23 cellular contexts compared by ENCODE assay signal in the genomic region with DNA sequence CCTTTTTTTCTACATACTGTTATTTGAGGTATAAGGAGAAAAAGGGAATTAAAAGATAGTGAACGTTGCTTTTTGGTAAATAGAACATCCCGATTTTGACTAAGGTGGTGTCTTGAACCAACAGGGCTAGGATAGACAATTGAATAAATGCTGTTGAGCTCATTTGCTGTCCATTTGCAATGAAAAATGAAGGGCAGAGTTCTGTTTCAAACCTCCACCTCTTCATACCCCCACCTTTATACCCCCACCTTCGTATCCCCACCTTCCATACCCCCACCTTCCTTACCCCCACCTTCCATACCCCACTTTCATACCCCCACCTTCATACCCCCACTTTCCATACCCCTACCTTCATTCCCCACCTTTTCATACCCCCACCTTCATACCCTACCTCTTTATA.
"Had no signal": no experiment of that assay in that cellular context is flagged by ENCODE, and none has a peak within 500 bp of the region (broad histone marks: within the 10 kb centered on the region; RNA-seq: fewer than 3 reads in every experiment).

No MANE protein-coding gene starts in this region.

- H3K4me3 ChIP-seq: coronary artery, dorsolateral prefrontal cortex, esophagus muscularis mucosa, gastroesophageal sphincter, hepatocyte, lower lobe of right lung, mucosa of descending colon had no signal

- H3K27ac ChIP-seq: coronary artery, dorsolateral prefrontal cortex, esophagus muscularis mucosa, foreskin keratinocyte, gastroesophageal sphincter, hepatocyte, lower lobe of right lung had no signal

- H2AFZ ChIP-seq: hepatocyte had no signal

- H3K27me3 ChIP-seq: dorsolateral prefrontal cortex, esophagus muscularis mucosa, foreskin keratinocyte, gastroesophageal sphincter, hepatocyte had no signal

- H3K4me2 ChIP-seq: hepatocyte had no signal

- ATAC-seq: gastroesophageal sphincter, left colon, left lobe of liver, left ventricle myocardium superior, lower lobe of right lung, mucosa of descending colon had no signal

- H3K36me3 ChIP-seq: esophagus muscularis mucosa, gastroesophageal sphincter, lower lobe of right lung had no signal

- DNase-seq: dermis blood vessel endothelial cell; dorsolateral prefrontal cortex; effector CD4-positive, alpha-beta T cell; effector memory CD4-positive, alpha-beta T cell; foreskin keratinocyte; glutamatergic neuron; head of caudate nucleus; hypothalamus; immature natural killer cell; islet precursor cell; kidney; kidney glomerular epithelial cell; left colon; left ventricle myocardium superior; lower lobe of right lung; mesenchymal stem cell; mucosa of descending colon; naive B cell had no signal

- H3K79me2 ChIP-seq: hepatocyte had no signal

- H3K9me3 ChIP-seq: esophagus muscularis mucosa, gastroesophageal sphincter, lower lobe of right lung, mucosa of descending colon had no signal
